Comparison of ENCODE assay signal across 20 cellular contexts in genomic region chr16:71347146-71347545, GRCh38. TPM values are rescaled to one million over a fixed set of nuclear protein-coding genes. Genes with fewer than 3 reads are reported as not detected.
DNase-seq lines count a peak whose midpoint lies in the region; ATAC-seq and TF ChIP-seq lines count a peak whose summit lies in the region.
"Had no signal": no experiment of that assay in that cellular context is flagged by ENCODE, and none has a peak within 500 bp of the region (broad histone marks: within the 10 kb centered on the region; RNA-seq: fewer than 3 reads in every experiment).

No MANE protein-coding gene starts in this region.

- 43 to 62% methylated on average over 7 of the region's 7 CpGs for WGBS in body of pancreas, 2 donors

- TF ChIP-seq POLR2A in body of pancreas (IDR thresholded peaks at IDR 0.05) = no peak

- no peak for ATAC-seq in left ventricle myocardium superior
- no peak for ATAC-seq in body of pancreas
- ATAC-seq in GM18502 (IDR thresholded peaks at IDR 0.05; ENCODE audit: poor library complexity, unreplicated experiment) = no peak
- ATAC-seq: PC-3 had no signal

- peak; percentile 14 for DNase-seq in DMS 273 (lab: John Stamatoyannopoulos, UW; ENCODE audit: unreplicated experiment)
- DNase-seq in DMS 273 treated with DMSO at 0.1 percent for 48 hours (lab: John Stamatoyannopoulos, UW) = no peak
- DNase-seq in right atrium auricular region (ENCODE audit: low spot score) = peak; percentile 9
- DNase-seq in left ventricle myocardium superior = no peak
- DNase-seq in NCI-H510A treated with DMSO at 0.1 percent for 48 hours (lab: John Stamatoyannopoulos, UW) = peak; percentile 94
- DNase-seq in SIG-M5 treated with dmso at 0.1 percent for 504 hours (lab: John Stamatoyannopoulos, UW; ENCODE audit: unreplicated experiment) = no peak
- DNase-seq in body of pancreas = no peak
- DNase-seq: Calu3; CD4-positive, alpha-beta T cell; GF-D8; GOT3; KBM-7; MV-4-11; NCI-H1436 treated with DMSO at 0.1 percent for 48 hours; NCI-H774; PC-3 had no signal

- no peaks in the 10 kb centered on the region for H3K4me1 ChIP-seq in right atrium auricular region
- no peaks in the 10 kb centered on the region for H3K4me1 ChIP-seq in body of pancreas

- intact Hi-C loops in left ventricle myocardium superior (cut with micrococcal nuclease) = no loop called here
- intact Hi-C loops in body of pancreas (cut with DNase I) = no loop called here

- no peaks in the 10 kb centered on the region for H3K36me3 ChIP-seq in right atrium auricular region
- no peaks in the 10 kb centered on the region for H3K36me3 ChIP-seq in body of pancreas (replicated peaks in 1 of 2; ENCODE audit: insufficient read depth in 1 of 2, low read depth in 2 of 2)

- H3K4me3 ChIP-seq in right atrium auricular region = no peak overlapping the region
- no peak overlapping the region for H3K4me3 ChIP-seq in body of pancreas

- H3K9me3 ChIP-seq in right atrium auricular region (no peaks in the 10 kb centered on the region), body of pancreas (no peaks in the 10 kb centered on the region)

- TF ChIP-seq CTCF in right atrium auricular region (IDR thresholded peaks at IDR 0.05) (no peak), body of pancreas (IDR thresholded peaks at IDR 0.05) (no peak)

- no peak overlapping the region for H3K27ac ChIP-seq in right atrium auricular region
- no peak overlapping the region for H3K27ac ChIP-seq in body of pancreas
- H3K27ac ChIP-seq: 22Rv1, RWPE1 had no signal

- no peaks in the 10 kb centered on the region for H3K27me3 ChIP-seq in right atrium auricular region
- H3K27me3 ChIP-seq in body of pancreas = no peaks in the 10 kb centered on the region

RNA-seq across cellular contexts. Expression of gene CALB2, which starts 11.4 kb away (rescaled TPM):
- total RNA-seq in right atrium auricular region = 10 to 100 TPM; 17.7 to 39.1 TPM
- total RNA-seq in left ventricle myocardium superior = 1.6 TPM
- total RNA-seq in body of pancreas = 1 to 10 TPM in 1 of 2 donors, under 1 TPM in 1; 0.99 to 3.1 TPM
- total RNA-seq: B cell; CD4-positive, alpha-beta T cell had no signal

RNA-seq across cellular contexts. Expression of gene CMTR2, which starts 57.9 kb away (rescaled TPM):
- total RNA-seq in right atrium auricular region (10 to 100 TPM; 12.5 to 16.5 TPM), left ventricle myocardium superior (8.5 TPM), body of pancreas (10 to 100 TPM in 1 of 2 donors, 1 to 10 TPM in 1; 7.3 to 20.2 TPM)

Comparison
In these comparisons a context has a peak if more than half of its experiments do, and no peak if none do; other contexts are left out.
1. DNase-seq: peak in DMS 273 (single experiment), right atrium auricular region (single experiment) and NCI-H510A treated with DMSO at 0.1 percent for 48 hours (single experiment); none in DMS 273 treated with DMSO at 0.1 percent for 48 hours (single experiment), left ventricle myocardium superior (single experiment), SIG-M5 treated with dmso at 0.1 percent for 504 hours (single experiment) and body of pancreas (0 of 4).